20 cellular contexts compared by ENCODE assay signal in genomic region chr16:78939600-78939999, GRCh38.
"Had no signal": no experiment of that assay in that cellular context is flagged by ENCODE, and none has a peak within 500 bp of the region (broad histone marks: within the 10 kb centered on the region; RNA-seq: fewer than 3 reads in every experiment).

No MANE protein-coding gene starts in this region.

- H3K27me3 Mint-ChIP-seq: activated CD4-positive, alpha-beta memory T cell treated with anti-CD3 and anti-CD28 coated beads for 36 hours; activated naive CD8-positive, alpha-beta T cell treated with anti-CD3 and anti-CD28 coated beads for 36 hours had no signal

- H3K4me1 ChIP-seq: foreskin keratinocyte, parathyroid adenoma, transverse colon had no signal

- H3K36me3 ChIP-seq: transverse colon had no signal

- ATAC-seq: foreskin keratinocyte, left ventricle myocardium superior, right cardiac atrium, WTC11 had no signal

- DNase-seq: activated CD4-positive, alpha-beta memory T cell treated with anti-CD3 and anti-CD28 coated beads for 36 hours; activated CD4-positive, alpha-beta T cell treated with anti-CD3 and anti-CD28 coated beads for 4 hours; activated naive CD4-positive, alpha-beta T cell treated with Interleukin-2 at 50 U/mL for 16 hours; activated naive CD8-positive, alpha-beta T cell treated with anti-CD3 and anti-CD28 coated beads for 36 hours; activated T-cell treated with anti-CD3 and anti-CD28 coated beads, Interleukin-2, amount 50 U/mL, for 48 hours; central memory CD4-positive, alpha-beta T cell; dermis blood vessel endothelial cell; effector CD8-positive, alpha-beta T cell; erythroblast; foreskin keratinocyte; glutamatergic neuron; left ventricle myocardium superior; mammary epithelial cell; nephron progenitor cell; right cardiac atrium; stimulated activated CD4-positive, alpha-beta T cell treated with anti-CD3 and anti-CD28 coated beads, Interleukin-1b, Interleukin-23, amount 100 ng/mL, for 48 hours; T-helper 9 cell; transverse colon had no signal

- H3K27ac ChIP-seq: foreskin keratinocyte, parathyroid adenoma, transverse colon had no signal

- H3K27ac Mint-ChIP-seq: activated CD4-positive, alpha-beta memory T cell treated with anti-CD3 and anti-CD28 coated beads for 36 hours; activated naive CD8-positive, alpha-beta T cell treated with anti-CD3 and anti-CD28 coated beads for 36 hours; nephron progenitor cell; WTC11 had no signal

- H3K4me1 Mint-ChIP-seq: activated naive CD8-positive, alpha-beta T cell treated with anti-CD3 and anti-CD28 coated beads for 36 hours had no signal

- H3K36me3 Mint-ChIP-seq: WTC11 had no signal

- H3K9me3 Mint-ChIP-seq: activated CD4-positive, alpha-beta memory T cell treated with anti-CD3 and anti-CD28 coated beads for 36 hours; nephron progenitor cell had no signal

- H3K4me3 ChIP-seq: transverse colon had no signal

- H3K27me3 ChIP-seq: foreskin keratinocyte, transverse colon had no signal

- H3K4me3 Mint-ChIP-seq: activated CD4-positive, alpha-beta memory T cell treated with anti-CD3 and anti-CD28 coated beads for 36 hours; activated naive CD8-positive, alpha-beta T cell treated with anti-CD3 and anti-CD28 coated beads for 36 hours; nephron progenitor cell; WTC11 had no signal
